ENCODE assay signal across 18 cellular contexts in the genomic region with DNA sequence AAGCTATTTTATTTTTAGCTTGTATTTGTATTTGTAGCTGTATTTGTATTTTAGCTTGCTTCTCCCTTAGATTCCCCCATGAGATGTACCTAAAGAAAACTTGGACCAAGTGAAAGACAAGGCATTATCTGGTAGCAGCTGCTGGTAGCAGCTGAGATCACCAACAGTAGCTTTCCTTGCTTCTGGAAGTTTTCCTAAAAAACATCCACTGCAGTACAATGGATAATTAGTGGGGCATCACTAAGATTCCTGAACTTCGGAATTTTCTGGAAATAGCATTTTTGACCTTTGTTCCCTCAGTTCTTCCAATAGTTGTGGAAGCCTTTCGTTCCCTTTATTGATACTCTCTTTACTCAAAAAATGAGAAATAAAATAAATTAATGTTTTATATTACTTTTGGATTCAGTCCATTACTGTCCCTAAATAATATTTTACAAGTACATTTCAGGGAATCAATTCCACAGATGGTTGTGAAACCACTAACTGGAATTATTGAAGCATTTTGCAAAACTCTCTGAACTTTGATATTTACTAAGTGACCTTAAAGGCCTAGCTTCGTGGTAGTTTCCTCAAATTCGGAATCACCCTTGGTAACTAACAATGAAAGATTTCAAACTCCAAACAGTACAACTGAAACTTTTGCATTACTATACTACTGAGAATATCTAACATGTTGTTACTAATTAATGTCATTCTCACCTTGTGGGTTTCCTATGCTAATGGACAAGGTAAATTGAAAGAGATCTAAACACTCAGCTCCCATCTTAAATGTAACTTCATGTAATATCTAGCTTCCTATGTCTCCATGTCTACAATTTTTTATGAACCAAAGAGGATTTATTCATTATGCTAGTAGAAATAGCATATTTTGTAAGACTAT. TPM values are rescaled to one million over a fixed set of nuclear protein-coding genes. Genes with fewer than 3 reads are reported as not detected.
"Had no signal": no experiment of that assay in that cellular context is flagged by ENCODE, and none has a peak within 500 bp of the region (broad histone marks: within the 10 kb centered on the region; RNA-seq: fewer than 3 reads in every experiment).

No MANE protein-coding gene starts in this region.

RNA-seq across cellular contexts. Expression of a gene that starts 30.3 kb away (rescaled TPM):
- total RNA-seq: cerebellum; dermis microvascular lymphatic vessel endothelial cell; endodermal cell; esophagus squamous epithelium; glomerular endothelial cell; heart right ventricle; kidney epithelial cell; left ventricle myocardium inferior; lower leg skin; lung microvascular endothelial cell; mesothelial cell of epicardium; naive thymus-derived CD4-positive, alpha-beta T cell had no signal
- polyA plus RNA-seq: heart right ventricle; naive thymus-derived CD4-positive, alpha-beta T cell had no signal

RNA-seq across cellular contexts. Expression of a gene that starts 38.0 kb away (rescaled TPM):
- total RNA-seq: cerebellum; colonic mucosa; dermis microvascular lymphatic vessel endothelial cell; endodermal cell; esophagus mucosa; esophagus squamous epithelium; glomerular endothelial cell; heart right ventricle; kidney epithelial cell; left cardiac atrium; left ventricle myocardium inferior; lower leg skin; lower lobe of right lung; lung microvascular endothelial cell; mesenteric fat pad; mesothelial cell of epicardium; mucosa of descending colon; naive thymus-derived CD4-positive, alpha-beta T cell had no signal
- polyA plus RNA-seq: heart right ventricle; naive thymus-derived CD4-positive, alpha-beta T cell had no signal
